Comparison of ENCODE assay signal across 1 cellular context in genomic region chr5:142847898-142848790, GRCh38.
TF ChIP-seq lines count a peak whose summit lies in the region.

No MANE protein-coding gene starts in this region.

TF ChIP-seq in GM23338, 12 proteins besides CTCF, POLR2A, EP300 and RAD21:
- no peak for TF ChIP-seq ZNF462 (CRISPR knock-in tag; IDR thresholded peaks at IDR 0.05)
- TF ChIP-seq CREB1 (CRISPR knock-in tag; IDR thresholded peaks at IDR 0.05; ENCODE audit: low read depth): no peak
- no peak for TF ChIP-seq STAT1 (IDR thresholded peaks at IDR 0.05; ENCODE audit: unreplicated experiment)
- no peak for TF ChIP-seq ZNF331 (CRISPR knock-in tag; IDR thresholded peaks at IDR 0.05; ENCODE audit: low read depth)
- TF ChIP-seq POLR2AphosphoS5 (IDR thresholded peaks at IDR 0.05; ENCODE audit: low read depth): no peak
- no peak for TF ChIP-seq REST (IDR thresholded peaks at IDR 0.05; ENCODE audit: unreplicated experiment)
- TF ChIP-seq ETS1 (IDR thresholded peaks at IDR 0.05): no peak
